1 cellular context compared by ENCODE assay signal in the genomic region with DNA sequence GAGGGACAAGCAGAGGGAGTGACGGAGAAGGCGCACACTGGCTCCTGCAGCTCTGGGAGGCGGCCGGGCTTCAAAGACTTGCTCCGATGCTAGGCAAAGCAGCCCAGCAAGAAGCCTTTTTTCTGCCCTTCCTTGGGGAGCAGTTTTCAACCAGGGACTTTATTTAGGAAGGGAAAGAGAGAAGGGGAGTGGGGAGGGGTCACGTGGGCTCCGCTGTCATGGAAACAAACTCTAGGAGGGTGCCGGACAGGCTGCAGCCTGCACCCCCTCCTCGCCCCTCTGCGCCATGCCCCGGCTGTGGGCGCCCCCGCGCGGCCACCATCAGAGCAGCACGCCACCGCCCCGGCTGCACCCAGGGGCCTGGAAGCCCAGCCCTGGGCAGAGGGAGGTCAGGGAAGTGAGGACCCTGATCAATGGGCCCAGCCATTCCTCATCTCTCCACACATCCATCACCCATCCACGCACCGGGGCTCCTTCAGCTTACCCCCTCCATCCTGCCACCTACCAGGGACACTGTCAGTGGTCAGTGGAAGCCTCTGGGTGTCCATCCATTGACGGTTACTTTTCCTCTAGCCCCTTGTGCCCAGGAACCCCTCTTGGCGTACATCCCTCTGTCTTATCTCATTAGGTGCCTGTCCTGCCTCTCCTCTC.
TF ChIP-seq lines count a peak whose summit lies in the region.

No MANE protein-coding gene starts in this region.

TF ChIP-seq in SK-N-SH treated with all-trans-retinoic acid at 6 μM for 48 hours, 23 proteins besides CTCF, POLR2A, EP300 and RAD21 (continued from another document):
- TF ChIP-seq GLIS3 (CRISPR knock-in tag; IDR thresholded peaks at IDR 0.05) (no peak), ZC3H10 (CRISPR knock-in tag; IDR thresholded peaks at IDR 0.05) (no peak), TOX (CRISPR knock-in tag; IDR thresholded peaks at IDR 0.05; ENCODE audit: borderline replicate concordance) (no peak), ESRRG (CRISPR knock-in tag; IDR thresholded peaks at IDR 0.05) (no peak), BACH2 (CRISPR knock-in tag; IDR thresholded peaks at IDR 0.05; ENCODE audit: borderline replicate concordance) (no peak), ISL1 (CRISPR knock-in tag; IDR thresholded peaks at IDR 0.05) (no peak), ZFP3 (CRISPR knock-in tag; IDR thresholded peaks at IDR 0.05) (no peak), OSR1 (CRISPR knock-in tag; IDR thresholded peaks at IDR 0.05) (no peak), TCF4 (CRISPR knock-in tag; IDR thresholded peaks at IDR 0.05; ENCODE audit: borderline replicate concordance) (no peak)
- TF ChIP-seq, protein P1, sequence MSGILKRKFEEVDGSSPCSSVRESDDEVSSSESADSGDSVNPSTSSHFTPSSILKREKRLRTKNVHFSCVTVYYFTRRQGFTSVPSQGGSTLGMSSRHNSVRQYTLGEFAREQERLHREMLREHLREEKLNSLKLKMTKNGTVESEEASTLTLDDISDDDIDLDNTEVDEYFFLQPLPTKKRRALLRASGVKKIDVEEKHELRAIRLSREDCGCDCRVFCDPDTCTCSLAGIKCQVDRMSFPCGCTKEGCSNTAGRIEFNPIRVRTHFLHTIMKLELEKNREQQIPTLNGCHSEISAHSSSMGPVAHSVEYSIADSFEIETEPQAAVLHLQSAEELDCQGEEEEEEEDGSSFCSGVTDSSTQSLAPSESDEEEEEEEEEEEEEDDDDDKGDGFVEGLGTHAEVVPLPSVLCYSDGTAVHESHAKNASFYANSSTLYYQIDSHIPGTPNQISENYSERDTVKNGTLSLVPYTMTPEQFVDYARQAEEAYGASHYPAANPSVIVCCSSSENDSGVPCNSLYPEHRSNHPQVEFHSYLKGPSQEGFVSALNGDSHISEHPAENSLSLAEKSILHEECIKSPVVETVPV (CRISPR knock-in tag; IDR thresholded peaks at IDR 0.05): no peak
- TF ChIP-seq, protein P2, sequence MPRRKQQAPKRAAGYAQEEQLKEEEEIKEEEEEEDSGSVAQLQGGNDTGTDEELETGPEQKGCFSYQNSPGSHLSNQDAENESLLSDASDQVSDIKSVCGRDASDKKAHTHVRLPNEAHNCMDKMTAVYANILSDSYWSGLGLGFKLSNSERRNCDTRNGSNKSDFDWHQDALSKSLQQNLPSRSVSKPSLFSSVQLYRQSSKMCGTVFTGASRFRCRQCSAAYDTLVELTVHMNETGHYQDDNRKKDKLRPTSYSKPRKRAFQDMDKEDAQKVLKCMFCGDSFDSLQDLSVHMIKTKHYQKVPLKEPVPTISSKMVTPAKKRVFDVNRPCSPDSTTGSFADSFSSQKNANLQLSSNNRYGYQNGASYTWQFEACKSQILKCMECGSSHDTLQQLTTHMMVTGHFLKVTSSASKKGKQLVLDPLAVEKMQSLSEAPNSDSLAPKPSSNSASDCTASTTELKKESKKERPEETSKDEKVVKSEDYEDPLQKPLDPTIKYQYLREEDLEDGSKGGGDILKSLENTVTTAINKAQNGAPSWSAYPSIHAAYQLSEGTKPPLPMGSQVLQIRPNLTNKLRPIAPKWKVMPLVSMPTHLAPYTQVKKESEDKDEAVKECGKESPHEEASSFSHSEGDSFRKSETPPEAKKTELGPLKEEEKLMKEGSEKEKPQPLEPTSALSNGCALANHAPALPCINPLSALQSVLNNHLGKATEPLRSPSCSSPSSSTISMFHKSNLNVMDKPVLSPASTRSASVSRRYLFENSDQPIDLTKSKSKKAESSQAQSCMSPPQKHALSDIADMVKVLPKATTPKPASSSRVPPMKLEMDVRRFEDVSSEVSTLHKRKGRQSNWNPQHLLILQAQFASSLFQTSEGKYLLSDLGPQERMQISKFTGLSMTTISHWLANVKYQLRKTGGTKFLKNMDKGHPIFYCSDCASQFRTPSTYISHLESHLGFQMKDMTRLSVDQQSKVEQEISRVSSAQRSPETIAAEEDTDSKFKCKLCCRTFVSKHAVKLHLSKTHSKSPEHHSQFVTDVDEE (CRISPR knock-in tag; IDR thresholded peaks at IDR 0.05): no peak
